ENCODE assay signal across 1 cellular context in genomic region chr5:134446938-134447337, GRCh38.
TF ChIP-seq lines count a peak whose summit lies in the region.

No MANE protein-coding gene starts in this region.

TF ChIP-seq in GM23338, 12 proteins besides CTCF, POLR2A, EP300 and RAD21 (continued from another document):
- no peak for TF ChIP-seq JUNB (IDR thresholded peaks at IDR 0.05; ENCODE audit: unreplicated experiment)
- TF ChIP-seq CREB1 (CRISPR knock-in tag; IDR thresholded peaks at IDR 0.05; ENCODE audit: low read depth): no peak
- no peak for TF ChIP-seq STAT1 (IDR thresholded peaks at IDR 0.05; ENCODE audit: unreplicated experiment)
- TF ChIP-seq REST (IDR thresholded peaks at IDR 0.05; ENCODE audit: unreplicated experiment): no peak
- TF ChIP-seq EZH2 (IDR thresholded peaks at IDR 0.05; ENCODE audit: low read depth, unreplicated experiment): no peak
- no peak for TF ChIP-seq ZNF331 (CRISPR knock-in tag; IDR thresholded peaks at IDR 0.05; ENCODE audit: low read depth)
